1 cellular context compared by ENCODE assay signal in genomic region chr3:49256152-49256551, GRCh38.
TF ChIP-seq lines count a peak whose summit lies in the region.

No MANE protein-coding gene starts in this region.

TF ChIP-seq in WTC11, 78 proteins besides CTCF, POLR2A, EP300 and RAD21 (continued from another document):
- TF ChIP-seq IRF2 (CRISPR knock-in tag; IDR thresholded peaks at IDR 0.05; ENCODE audit: borderline replicate concordance, low read depth) (no peak), ETV6 (CRISPR knock-in tag; IDR thresholded peaks at IDR 0.05) (no peak)
